Comparison of ENCODE assay signal across 24 cellular contexts in genomic region chr6:157025459-157025858, GRCh38.
DNase-seq lines count a peak whose midpoint lies in the region; ATAC-seq, FAIRE-seq and TF ChIP-seq lines count a peak whose summit lies in the region.
"Had no signal": no experiment of that assay in that cellular context is flagged by ENCODE, and none has a peak within 500 bp of the region (broad histone marks: within the 10 kb centered on the region; RNA-seq: fewer than 3 reads in every experiment).

No MANE protein-coding gene starts in this region.

- H3K9me3 ChIP-seq in HepG2 (ENCODE audit: low read length) (0 out of 2 replicates have a peak, but pooled peaks cover 5% of the 10 kb centered on the region), right lobe of liver (no peaks in the 10 kb centered on the region)

- no peaks in the 10 kb centered on the region; the same call in 1 of the 2 replicates for H4K20me1 ChIP-seq in HepG2 (ENCODE audit: insufficient read depth, low read length)

- no TSS peak for BruUV-seq in HepG2 (replicated peaks; lab: Mats Ljungman, UMichigan)

- H3K4me2 ChIP-seq in HepG2 (ENCODE audit: low read depth, low read length): no peak overlapping the region
- H3K4me2 ChIP-seq: KMS-11 had no signal

- TF ChIP-seq RAD21 in HepG2 (CRISPR knock-in tag; IDR thresholded peaks at IDR 0.05): no peak

- FAIRE-seq in HepG2 (lab: Jason Lieb, UNC): no peak
- no peak for FAIRE-seq in bronchial epithelial cell (lab: Jason Lieb, UNC)
- FAIRE-seq: small intestine had no signal

- no peak for TF ChIP-seq POLR2A in HepG2 (IDR thresholded peaks at IDR 0.05; ENCODE audit: insufficient read depth in 1 of 2, low read depth in 2 of 2, low read length in 2 of 2)
- TF ChIP-seq POLR2A in right lobe of liver (IDR thresholded peaks at IDR 0.05): no peak

- intact Hi-C loops in HepG2 (cut with micrococcal nuclease; ENCODE audit: unreplicated experiment): no loop called here
- intact Hi-C loops in right lobe of liver (cut with DNase I): no loop called here

- H3K27me3 ChIP-seq in HepG2 (ENCODE audit: control insufficient read depth in 1 of 2, insufficient read depth in 2 of 2, low read length in 2 of 2) (no peaks in the 10 kb centered on the region; a peak in 1 of 5 replicates), right lobe of liver (no peaks in the 10 kb centered on the region), bronchial epithelial cell (ENCODE audit: control insufficient read depth, insufficient read depth, low read length) (no peaks in the 10 kb centered on the region)
- H3K27me3 ChIP-seq: heart right ventricle, SJSA1, suprapubic skin had no signal

- H3K4me1 ChIP-seq in HepG2 (ENCODE audit: insufficient read depth, low read length): peaks cover 9% of the 10 kb centered on the region
- H3K4me1 ChIP-seq in right lobe of liver: peaks cover 0 to 18% (median 3%) of the 10 kb centered on the region in 4 donors

- H3K4me3 ChIP-seq in HepG2 (replicated peaks in 1 of 3; ENCODE audit: insufficient read depth in 1 of 3, low read depth in 2 of 3, low read length in 3 of 3) (no peak overlapping the region), right lobe of liver (no peak overlapping the region), bronchial epithelial cell (ENCODE audit: low read depth, low read length) (no peak overlapping the region)
- H3K4me3 ChIP-seq: heart right ventricle, SJSA1, suprapubic skin had no signal

- H3K36me3 ChIP-seq in HepG2 (replicated peaks in 1 of 2; ENCODE audit: control insufficient read depth in 1 of 2, insufficient read depth in 2 of 2, low read length in 2 of 2) (no peaks in the 10 kb centered on the region), right lobe of liver (no peaks in the 10 kb centered on the region), bronchial epithelial cell (ENCODE audit: control insufficient read depth, insufficient read depth, low read length) (no peaks in the 10 kb centered on the region)
- H3K36me3 ChIP-seq: heart right ventricle, suprapubic skin had no signal

- H3K79me2 ChIP-seq in HepG2 (ENCODE audit: insufficient read depth, low read length): peaks cover 38% of the 10 kb centered on the region

- TF ChIP-seq EP300 in HepG2 (IDR thresholded peaks at IDR 0.05; ENCODE audit: low read depth in 2 of 2, low read length in 2 of 2) (no peak), HepG2 (CRISPR knock-in tag; IDR thresholded peaks at IDR 0.05; ENCODE audit: borderline replicate concordance) (no peak)

- no peak overlapping the region for H3K9ac ChIP-seq in HepG2 (ENCODE audit: insufficient read depth, low read depth, low read length)
- H3K9ac ChIP-seq: KMS-11 had no signal

- CTCF ChIA-PET in HepG2 (lab: Yijun Ruan, JAX; ENCODE audit: low intra/inter-chr PET ratio, low total read pairs): no interaction called here

- peak; percentile 16 for DNase-seq in HepG2 (ENCODE audit: low spot score)
- DNase-seq in right lobe of liver: no peak
- peak; percentile 13 for DNase-seq in OCI-M1 (lab: John Stamatoyannopoulos, UW)
- DNase-seq in bronchial epithelial cell (ENCODE audit: low read depth): peak; percentile 58
- no peak for DNase-seq in SW480 (ENCODE audit: low spot score)
- DNase-seq in globus pallidus (ENCODE audit: low spot score): no peak
- no peak for DNase-seq in NCI-H146 (lab: John Stamatoyannopoulos, UW)
- DNase-seq: activated CD8-positive, alpha-beta memory T cell treated with anti-CD3 and anti-CD28 coated beads, Interleukin-2, amount 50 U/mL, for 4 hours; activated effector memory CD4-positive, alpha-beta T cell treated with Interleukin-2 at 50 U/mL for 16 hours; activated naive CD8-positive, alpha-beta T cell treated with anti-CD3 and anti-CD28 coated beads, Interleukin-2, amount 10 ng/mL, durations not matched to agents 7 days and 5 days; Calu3; foreskin fibroblast; heart right ventricle; left cardiac atrium; NCI-H1694 treated with DMSO at 0.1 percent for 48 hours; NCI-H526 treated with DMSO at 0.1 percent for 48 hours; nucleus accumbens; small intestine; stimulated activated CD4-positive, alpha-beta T cell treated with anti-CD3 and anti-CD28 coated beads, Interleukin-2, amount 100 ng/mL, for 24 hours; T-helper 1 cell had no signal

- WGBS in HepG2 (ENCODE audit: low lambda C conversion rate): 81% methylated on average over 1 of the region's 1 CpG
- WGBS in right lobe of liver (ENCODE audit: insufficient coverage, low coverage, low lambda C conversion rate, missing lambda C conversion rate): 67% methylated on average over 1 of the region's 1 CpG

- no peak overlapping the region for H2AFZ ChIP-seq in HepG2 (ENCODE audit: low read length)

- in situ Hi-C loops in HepG2 (cut with HindIII; ENCODE audit: extremely low pct_ligation_motif_present, low pct_unique_long_range_greater_than_20kb): no loop called here

- POLR2A ChIA-PET in HepG2 (lab: Yijun Ruan, JAX): no interaction called here

- TF ChIP-seq CTCF in HepG2 (CRISPR knock-in tag; IDR thresholded peaks at IDR 0.05): no peak
- no peak for TF ChIP-seq CTCF in right lobe of liver (IDR thresholded peaks at IDR 0.05)
- no peak for TF ChIP-seq CTCF in bronchial epithelial cell (IDR thresholded peaks at IDR 0.05; ENCODE audit: insufficient read depth, low read length, severe bottlenecking)

- no peak overlapping the region for H3K27ac ChIP-seq in HepG2 (ENCODE audit: extremely low read length, insufficient read depth, low read length)
- no peak overlapping the region for H3K27ac ChIP-seq in right lobe of liver
- H3K27ac ChIP-seq: C4-2B, heart right ventricle, KMS-11, SJSA1, suprapubic skin had no signal

- ATAC-seq in HepG2 (no peak), right lobe of liver (no peak)
- ATAC-seq: heart right ventricle, left cardiac atrium had no signal

TF ChIP-seq in HepG2, 621 proteins besides CTCF, POLR2A, EP300 and RAD21:
- TF ChIP-seq SOX5 (CRISPR knock-in tag; IDR thresholded peaks at IDR 0.05; ENCODE audit: borderline replicate concordance) (no peak), MBD4 (IDR thresholded peaks at IDR 0.05; ENCODE audit: borderline replicate concordance, low read length) (0 out of 2 replicates have a peak, but pooled peaks have one; percentile 31), ZNF317 (CRISPR knock-in tag; IDR thresholded peaks at IDR 0.05) (peak; percentile 99)

Comparison
In these comparisons a context has a peak if more than half of its experiments do, and no peak if none do; other contexts are left out.
1. DNase-seq: peak in HepG2 (single experiment), OCI-M1 (single experiment) and bronchial epithelial cell (single experiment); none in right lobe of liver (0 of 3), SW480 (single experiment), globus pallidus (single experiment) and NCI-H146 (single experiment).